ENCODE assay signal across 10 cellular contexts in genomic region chr18:45248240-45248903, GRCh38.
DNase-seq lines count a peak whose midpoint lies in the region; ATAC-seq, FAIRE-seq and TF ChIP-seq lines count a peak whose summit lies in the region.
"Had no signal": no experiment of that assay in that cellular context is flagged by ENCODE, and none has a peak within 500 bp of the region (broad histone marks: within the 10 kb centered on the region; RNA-seq: fewer than 3 reads in every experiment).

No MANE protein-coding gene starts in this region.

- POLR2A ChIA-PET in RWPE1 (lab: Yijun Ruan, JAX; ENCODE audit: low non-redundant PET), result no interaction called here

- no peak overlapping the region for H3K27ac ChIP-seq in RWPE1

- intact Hi-C loops in sciatic nerve (cut with DNase I), result no loop called here

- ATAC-seq in sciatic nerve (peak; percentile 69), GM21526 (IDR thresholded peaks at IDR 0.05; ENCODE audit: low FRiP score, unreplicated experiment) (no peak), GM21367 (IDR thresholded peaks at IDR 0.05; ENCODE audit: unreplicated experiment) (no peak)

- no peak for FAIRE-seq in HTR-8/SVneo (lab: Jason Lieb, UNC)

- peak; percentile 56 for DNase-seq in EL
- DNase-seq in astrocyte of the hippocampus (ENCODE audit: low read depth, low spot score), result peak; percentile 92
- DNase-seq in hepatic stellate cell (ENCODE audit: low spot score), result peak; percentile 54
- no peak for DNase-seq in sciatic nerve (ENCODE audit: low spot score)
- no peak for DNase-seq in HTR-8/SVneo (ENCODE audit: insufficient read length, low spot score)
- no peak for DNase-seq in RWPE1 (ENCODE audit: low spot score)
- DNase-seq: activated CD4-positive, alpha-beta memory T cell treated with anti-CD3 and anti-CD28 coated beads, Interleukin-2, amount 10 ng/mL, durations not matched to agents 7 days and 5 days; NCI-H2081 had no signal

- no peak for TF ChIP-seq CTCF in RWPE1 (conservative IDR thresholded peaks at IDR 0.05; ENCODE audit: low read depth)

- CTCF ChIA-PET in RWPE1 (lab: Yijun Ruan, JAX), result no interaction called here

Comparison
In these comparisons a context has a peak if more than half of its experiments do, and no peak if none do; other contexts are left out.
1. DNase-seq: peak in EL (single experiment), astrocyte of the hippocampus (single experiment) and hepatic stellate cell (single experiment); none in sciatic nerve (single experiment), HTR-8/SVneo (single experiment) and RWPE1 (single experiment).